In genomic region chr15:65038428-65038827, GRCh38 we compare ENCODE assay signal across 20 cellular contexts. TPM values are rescaled to one million over a fixed set of nuclear protein-coding genes. Genes with fewer than 3 reads are reported as not detected.
A peak's percentile ranks its signal among the peaks of the same experiment; 100 is the strongest.
DNase-seq lines count a peak whose midpoint lies in the region; ATAC-seq, FAIRE-seq and TF ChIP-seq lines count a peak whose summit lies in the region.
"Had no signal": no experiment of that assay in that cellular context is flagged by ENCODE, and none has a peak within 500 bp of the region (broad histone marks: within the 10 kb centered on the region; RNA-seq: fewer than 3 reads in every experiment).

No MANE protein-coding gene starts in this region.

- TF ChIP-seq CTCF in K562 (IDR thresholded peaks at IDR 0.05 in 2 of 3, conservative IDR thresholded peaks at IDR 0.05 in 1 of 3; ENCODE audit: insufficient read depth in 2 of 3, low read depth in 1 of 3, low read length in 3 of 3) (no peak), H1 (IDR thresholded peaks at IDR 0.05; ENCODE audit: control extremely low read depth in 1 of 3, insufficient read depth in 1 of 3, low read depth in 1 of 3, low read length in 3 of 3) (no peak), right atrium auricular region (IDR thresholded peaks at IDR 0.05) (no peak)

- H3K23me2 ChIP-seq in H1 (ENCODE audit: low read depth, low read length) = no peaks in the 10 kb centered on the region

- no peaks in the 10 kb centered on the region for H3K9me1 ChIP-seq in K562 (ENCODE audit: control insufficient read depth, insufficient read depth, low read length)

- CTCF ChIA-PET in K562 (lab: Yijun Ruan, JAX; ENCODE audit: low intra/inter-chr PET ratio) = no interaction called here
- CTCF ChIA-PET in H1 (lab: Charles Lee; ENCODE audit: partially characterized antibody) = interaction anchor here (0.9 to 33.2 kb wide), 2 partner anchors 12 to 35 kb away, joined by 3 to 1213 read pairs; partner anchors contain the start of genes KBTBD13 and RASL12

- POLR2A ChIA-PET in K562 (lab: Yijun Ruan, JAX) = interaction anchor here (1.4 kb wide), 1 partner anchor 266 kb away, joined by 5 read pairs; the partner anchor contains the start of gene RNU5B-1
- POLR2A ChIA-PET in H1 (lab: Charles Lee; ENCODE audit: partially characterized antibody) = interaction anchor here (1.5 kb wide), 1 partner anchor 9 kb away, joined by 3 read pairs; no protein-coding TSS in a partner anchor

- 2% methylated on average over 3 of the region's 3 CpGs for WGBS in K562 (ENCODE audit: insufficient coverage, low coverage, missing lambda C conversion rate)
- WGBS in H1 (ENCODE audit: extremely low coverage in 1 of 2, insufficient coverage in 1 of 2, insufficient read length in 1 of 2, insufficient replicate concordance in 2 of 2, low coverage in 1 of 2, low lambda C conversion rate in 2 of 2, missing lambda C conversion rate in 1 of 2), 2 experiments = 90% methylated on average over 3 of the region's 3 CpGs; no CpG with 5 or more reads in 1 of the 2 experiments

- no peaks in the 10 kb centered on the region for H3K79me2 ChIP-seq in K562 (ENCODE audit: control insufficient read depth, insufficient read depth, low read length)
- H3K79me2 ChIP-seq in H1 (ENCODE audit: control insufficient read depth in 1 of 2, insufficient read depth in 2 of 2, low read length in 2 of 2) = no peaks in the 10 kb centered on the region

- no peak for FAIRE-seq in K562 (lab: Jason Lieb, UNC)
- no peak for FAIRE-seq in H1 (lab: Jason Lieb, UNC)
- FAIRE-seq: GM12878, GM19239, H54 had no signal

- H3K4me2 ChIP-seq in K562 (ENCODE audit: insufficient read depth, low read length) (no peak overlapping the region), H1 (ENCODE audit: insufficient read depth in 1 of 2, low read depth in 2 of 2, low read length in 2 of 2) (no peak overlapping the region)
- H3K4me2 ChIP-seq: GM23338 had no signal

- H2BK5ac ChIP-seq in H1 (ENCODE audit: low read depth, low read length) = no peak overlapping the region

- no peak overlapping the region for H2BK20ac ChIP-seq in H1 (ENCODE audit: low read length)

- no peak overlapping the region for H4K91ac ChIP-seq in H1 (replicated peaks; ENCODE audit: insufficient read length, low read length)

- H4K20me1 ChIP-seq in K562 (replicated peaks; ENCODE audit: control insufficient read depth, insufficient read depth, low read length) (no peaks in the 10 kb centered on the region), H1 (replicated peaks in 1 of 2; ENCODE audit: control insufficient read depth in 1 of 2, insufficient read depth in 2 of 2, low read length in 2 of 2) (no peaks in the 10 kb centered on the region)

- no peak for DNase-seq in K562 (ENCODE audit: extremely low read depth in 1 of 4, low spot score in 3 of 4)
- no peak for DNase-seq in H1 (ENCODE audit: low read depth in 1 of 2, low spot score in 2 of 2)
- peak; percentile 10 for DNase-seq in posterior vena cava (ENCODE audit: low spot score)
- no peak for DNase-seq in right atrium auricular region (ENCODE audit: low spot score)
- no peak for DNase-seq in EL
- DNase-seq: C1 segment of cervical spinal cord; Caco-2; CD4-positive, alpha-beta memory T cell; DMS153; DND-41; GDM1; HFFc6 had no signal

- H3K9ac ChIP-seq in K562 (ENCODE audit: insufficient read depth in 1 of 2, low read depth in 2 of 2, low read length in 2 of 2) (no peak overlapping the region), H1 (replicated peaks in 1 of 4; ENCODE audit: extremely low read depth in 1 of 4, low read depth in 3 of 4, low read length in 3 of 4) (no peak overlapping the region)

- H2BK15ac ChIP-seq in H1 (ENCODE audit: low read length) = no peak overlapping the region

- H3K4me3 ChIP-seq in K562 = no peak overlapping the region
- no peak overlapping the region for H3K4me3 ChIP-seq in H1 (ENCODE audit: extremely low read depth in 1 of 4, insufficient read depth in 2 of 4, low read depth in 3 of 4, low read length in 4 of 4)
- no peak overlapping the region for H3K4me3 ChIP-seq in right atrium auricular region
- H3K4me3 ChIP-seq: GM12878, GM23338, HAP-1 had no signal

- no peak for ATAC-seq in K562
- ATAC-seq: GM12878, GM23338 had no signal

- H4K8ac ChIP-seq in H1 (ENCODE audit: extremely low read depth, insufficient read depth, low read length) = no peak overlapping the region

- no peak overlapping the region for H3K23ac ChIP-seq in H1 (ENCODE audit: insufficient read length)

- no peak overlapping the region for H3K56ac ChIP-seq in H1 (replicated peaks; ENCODE audit: insufficient read length, low read depth, low read length)

- H3K27me3 ChIP-seq in K562 (ENCODE audit: control insufficient read depth in 2 of 2, insufficient read depth in 2 of 2, low read length in 2 of 2) (peaks cover 0 to 16% of the 10 kb centered on the region in 2 experiments; a peak in 2 of 5 replicates), H1 (replicated peaks in 1 of 4; ENCODE audit: control insufficient read depth in 3 of 4, extremely low read depth in 1 of 4, insufficient read depth in 3 of 4, low read length in 3 of 4) (no peaks in the 10 kb centered on the region), right atrium auricular region (no peaks in the 10 kb centered on the region)

- no peak for TF ChIP-seq RAD21 in K562 (CRISPR knock-in tag; conservative IDR thresholded peaks at IDR 0.05 in 1 of 2, IDR thresholded peaks at IDR 0.05 in 1 of 2)
- no peak for TF ChIP-seq RAD21 in H1 (IDR thresholded peaks at IDR 0.05 in 1 of 2, conservative IDR thresholded peaks at IDR 0.05 in 1 of 2; ENCODE audit: low read depth in 2 of 2, low read length in 2 of 2)

- H3K36me3 ChIP-seq in K562 (ENCODE audit: control insufficient read depth, insufficient read depth, low read length) = no peaks in the 10 kb centered on the region
- H3K36me3 ChIP-seq in H1 (ENCODE audit: control insufficient read depth in 2 of 4, insufficient read depth in 4 of 4, low read length in 3 of 4) = no peaks in the 10 kb centered on the region
- no peaks in the 10 kb centered on the region for H3K36me3 ChIP-seq in right atrium auricular region
- H3K36me3 ChIP-seq: HAP-1 had no signal

- no peak overlapping the region for H2BK120ac ChIP-seq in H1 (replicated peaks; ENCODE audit: low read depth, low read length)

- H3K4me1 ChIP-seq in K562 (replicated peaks in 1 of 2; ENCODE audit: control insufficient read depth in 2 of 2, insufficient read depth in 2 of 2, low read length in 2 of 2) (no peaks in the 10 kb centered on the region), H1 (replicated peaks in 1 of 4; ENCODE audit: control insufficient read depth in 3 of 4, insufficient read depth in 4 of 4, low read length in 3 of 4) (no peaks in the 10 kb centered on the region), right atrium auricular region (peaks cover 0 to 6% of the 10 kb centered on the region in 2 donors)

- H3K9me3 ChIP-seq in K562 (replicated peaks; ENCODE audit: control insufficient read depth, insufficient read depth, low read depth, low read length) (no peaks in the 10 kb centered on the region; the same call in 1 of the 2 replicates), H1 (ENCODE audit: insufficient read depth in 2 of 2, low read depth in 1 of 2, low read length in 1 of 2) (no peaks in the 10 kb centered on the region), right atrium auricular region (no peaks in the 10 kb centered on the region)
- H3K9me3 ChIP-seq: Caco-2, HAP-1 had no signal

- H3K18ac ChIP-seq in H1 (ENCODE audit: extremely low read depth, low read length) = no peak overlapping the region

- H3K27ac ChIP-seq in K562 (ENCODE audit: extremely low read depth, low read depth, low read length) (no peak overlapping the region), H1 (ENCODE audit: low read depth, low read length) (no peak overlapping the region), right atrium auricular region (no peak overlapping the region)

- H3K79me1 ChIP-seq in H1 (ENCODE audit: low read depth, low read length) = no peaks in the 10 kb centered on the region

- TF ChIP-seq EP300 in K562 (IDR thresholded peaks at IDR 0.05; ENCODE audit: low read length) (no peak), H1 (IDR thresholded peaks at IDR 0.05; ENCODE audit: borderline replicate concordance in 1 of 2, low read depth in 2 of 2, low read length in 2 of 2) (no peak)

- H2BK12ac ChIP-seq in H1 (ENCODE audit: low read depth, low read length) = no peak overlapping the region

- no peak overlapping the region for H3K4ac ChIP-seq in H1 (replicated peaks; ENCODE audit: insufficient read length, low read depth, low read length)

- intact Hi-C loops in K562 (cut with micrococcal nuclease) (loop anchor here (10.0 kb wide), 1 partner anchor 346 kb away; no protein-coding TSS in a partner anchor), posterior vena cava (cut with DNase I) (loop anchor here in 1 of 2 donors (10.0 kb wide), 1 partner anchor 46 kb away; no protein-coding TSS in a partner anchor)

- no peak overlapping the region for H4K5ac ChIP-seq in H1 (ENCODE audit: insufficient read length, low read depth, low read length)

- TF ChIP-seq POLR2A in K562 (conservative IDR thresholded peaks at IDR 0.05) = no peak
- TF ChIP-seq POLR2A in H1 (IDR thresholded peaks at IDR 0.05; ENCODE audit: control extremely low read depth in 1 of 2, low read depth in 2 of 2, low read length in 2 of 2) = no peak

- H3K14ac ChIP-seq in H1 (ENCODE audit: insufficient read length) = no peak overlapping the region

- no TSS peak for BruUV-seq in K562 (replicated peaks; lab: Mats Ljungman, UMichigan)

- in situ Hi-C loops in K562 (cut with MboI) = loop anchor here (10.0 kb wide), 1 partner anchor 304 kb away; no protein-coding TSS in a partner anchor

- no peak overlapping the region for H2AK5ac ChIP-seq in H1 (ENCODE audit: low read depth, low read length)

- H2AFZ ChIP-seq in K562 (ENCODE audit: low read depth, low read length) (no peak overlapping the region), H1 (ENCODE audit: low read length) (no peak overlapping the region)

RNA-seq across cellular contexts. Expression of gene SLC51B, which starts 6.8 kb away (rescaled TPM):
- not detected in 2 replicates for total RNA-seq in K562 (2011; cell fraction: chromatin; rRNA removed; ENCODE audit: low replicate concordance)
- total RNA-seq in K562 (2011; cell fraction: nucleolus; rRNA removed) = not detected in 2 replicates
- total RNA-seq in K562 (2011; cell fraction: nucleoplasm; rRNA removed) = not detected in 2 replicates
- total RNA-seq in K562 (2014; rRNA removed) = not detected in 2 replicates
- not detected in 2 replicates for total RNA-seq in K562 (2014; rRNA removed; fragmentation: Illumina TruSeq; extraction: Trizol)
- not detected in 2 replicates for total RNA-seq in K562 (2015; rRNA removed; fragmentation: Illumina TruSeq; extraction: Trizol)
- total RNA-seq in K562 (2021) = not detected in 2 replicates
- polyA plus RNA-seq in K562 (2011; rRNA removed) = not detected in 2 replicates
- polyA plus RNA-seq in K562 (2011; cell fraction: cytosol; rRNA removed) = not detected in 2 replicates
- not detected in 2 replicates for polyA plus RNA-seq in K562 (2011; cell fraction: nucleus; rRNA removed)
- polyA plus RNA-seq in K562 (2012) = not detected in 2 replicates
- not detected in 2 replicates for polyA plus RNA-seq in K562 (2014; fragmentation: Illumina TruSeq; extraction: Trizol)
- not detected for polyA plus RNA-seq in K562 (2014; fragmentation: Nextera tagmentation; extraction: Ambion mirVana)
- polyA plus RNA-seq in K562 (2014; rRNA removed) = not detected in 2 replicates
- polyA minus RNA-seq in K562 (2011; rRNA and poly(A)+ RNA removed) = not detected in 2 replicates
- polyA minus RNA-seq in K562 (2011; cell fraction: cytosol; rRNA and poly(A)+ RNA removed) = not detected in 2 replicates
- not detected in 2 replicates for polyA minus RNA-seq in K562 (2011; cell fraction: nucleus; rRNA and poly(A)+ RNA removed)
- not detected in 2 replicates for total RNA-seq in H1 (2021; fragmentation: NEBNext Ultra II Directional; extraction: Animal tissue kit (Norgen Biotek cat#: 25700))
- polyA plus RNA-seq in H1 (2011; rRNA removed) = not detected in 2 replicates
- not detected for polyA plus RNA-seq in H1 (2011; cell fraction: cytosol; rRNA removed)
- polyA plus RNA-seq in H1 (2011; cell fraction: nucleus; rRNA removed) = not detected
- polyA plus RNA-seq in H1 (2012, experiment 1 of 2) = not detected in 4 replicates
- polyA plus RNA-seq in H1 (2012, experiment 2 of 2) = not detected
- not detected for polyA plus RNA-seq in H1 (2013, experiment 1 of 2)
- not detected for polyA plus RNA-seq in H1 (2013, experiment 2 of 2)
- not detected in 2 replicates for polyA minus RNA-seq in H1 (2011; rRNA and poly(A)+ RNA removed)
- polyA minus RNA-seq in H1 (2011; cell fraction: cytosol; rRNA and poly(A)+ RNA removed) = not detected
- not detected for polyA minus RNA-seq in H1 (2011; cell fraction: nucleus; rRNA and poly(A)+ RNA removed)
- not detected for total RNA-seq in posterior vena cava
- total RNA-seq in right atrium auricular region = not detected
- total RNA-seq: A172; A673; CD4-positive, alpha-beta memory T cell; GM23338; HFFc6 had no signal
- polyA plus RNA-seq: BJ; CD4-positive, alpha-beta memory T cell; GM23338 had no signal

RNA-seq across cellular contexts. Expression of gene MTFMT, which starts 9.0 kb away (rescaled TPM):
- total RNA-seq in K562 (2011; cell fraction: chromatin; rRNA removed; ENCODE audit: low replicate concordance) = 10.2 and 20.8 TPM in 2 replicates
- total RNA-seq in K562 (2011; cell fraction: nucleolus; rRNA removed) = 4.7 and 7.4 TPM in 2 replicates
- total RNA-seq in K562 (2011; cell fraction: nucleoplasm; rRNA removed) = 5.7 and 13.3 TPM in 2 replicates
- total RNA-seq in K562 (2014; rRNA removed) = 18.6 and 31.1 TPM in 2 replicates
- total RNA-seq in K562 (2014; rRNA removed; fragmentation: Illumina TruSeq; extraction: Trizol) = 18.2 and 19.6 TPM in 2 replicates
- total RNA-seq in K562 (2015; rRNA removed; fragmentation: Illumina TruSeq; extraction: Trizol) = 13.7 and 14.1 TPM in 2 replicates
- total RNA-seq in K562 (2021) = 17.3 and 17.6 TPM in 2 replicates
- 16.4 and 16.7 TPM in 2 replicates for polyA plus RNA-seq in K562 (2011; rRNA removed)
- 7.9 and 10.5 TPM in 2 replicates for polyA plus RNA-seq in K562 (2011; cell fraction: cytosol; rRNA removed)
- 7.4 and 8.6 TPM in 2 replicates for polyA plus RNA-seq in K562 (2011; cell fraction: nucleus; rRNA removed)
- polyA plus RNA-seq in K562 (2012) = 8.5 and 10.3 TPM in 2 replicates
- polyA plus RNA-seq in K562 (2014; fragmentation: Illumina TruSeq; extraction: Trizol) = 14.8 and 16.2 TPM in 2 replicates
- polyA plus RNA-seq in K562 (2014; fragmentation: Nextera tagmentation; extraction: Ambion mirVana) = 1 to 10 TPM; 1.4 to 2.2 TPM
- polyA plus RNA-seq in K562 (2014; rRNA removed) = 14.0 and 15.9 TPM in 2 replicates
- polyA minus RNA-seq in K562 (2011; rRNA and poly(A)+ RNA removed) = 10.1 and 16.2 TPM in 2 replicates
- 7.3 and 8.2 TPM in 2 replicates for polyA minus RNA-seq in K562 (2011; cell fraction: cytosol; rRNA and poly(A)+ RNA removed)
- 7.0 and 7.3 TPM in 2 replicates for polyA minus RNA-seq in K562 (2011; cell fraction: nucleus; rRNA and poly(A)+ RNA removed)
- total RNA-seq in H1 (2021; fragmentation: NEBNext Ultra II Directional; extraction: Animal tissue kit (Norgen Biotek cat#: 25700)) = 16.5 and 20.8 TPM in 2 replicates
- 6.8 and 7.7 TPM in 2 replicates for polyA plus RNA-seq in H1 (2011; rRNA removed)
- 10.5 TPM for polyA plus RNA-seq in H1 (2011; cell fraction: cytosol; rRNA removed)
- polyA plus RNA-seq in H1 (2011; cell fraction: nucleus; rRNA removed) = 4.2 TPM
- polyA plus RNA-seq in H1 (2012, experiment 1 of 2) = 9.7 to 15.8 TPM (median 10.5 TPM) in 4 replicates
- 9.9 TPM for polyA plus RNA-seq in H1 (2012, experiment 2 of 2)
- polyA plus RNA-seq in H1 (2013, experiment 1 of 2) = 14.6 TPM
- polyA plus RNA-seq in H1 (2013, experiment 2 of 2) = 14.9 TPM
- polyA minus RNA-seq in H1 (2011; rRNA and poly(A)+ RNA removed) = 7.6 and 7.7 TPM in 2 replicates
- 8.3 TPM for polyA minus RNA-seq in H1 (2011; cell fraction: cytosol; rRNA and poly(A)+ RNA removed)
- 10.2 TPM for polyA minus RNA-seq in H1 (2011; cell fraction: nucleus; rRNA and poly(A)+ RNA removed)
- total RNA-seq in posterior vena cava = 10 to 100 TPM; 14.9 to 20.0 TPM
- total RNA-seq in right atrium auricular region = 10 to 100 TPM; 24.1 to 25.9 TPM

RNA-seq across cellular contexts. Expression of gene RASL12, which starts 29.4 kb away (rescaled TPM):
- not detected in 2 replicates for total RNA-seq in K562 (2011; cell fraction: chromatin; rRNA removed; ENCODE audit: low replicate concordance)
- not detected in 2 replicates for total RNA-seq in K562 (2011; cell fraction: nucleolus; rRNA removed)
- total RNA-seq in K562 (2011; cell fraction: nucleoplasm; rRNA removed) = not detected in 2 replicates
- total RNA-seq in K562 (2014; rRNA removed) = not detected in 2 replicates
- total RNA-seq in K562 (2014; rRNA removed; fragmentation: Illumina TruSeq; extraction: Trizol) = not detected in 2 replicates
- not detected in 2 replicates for total RNA-seq in K562 (2015; rRNA removed; fragmentation: Illumina TruSeq; extraction: Trizol)
- not detected in 2 replicates for total RNA-seq in K562 (2021)
- polyA plus RNA-seq in K562 (2011; rRNA removed) = not detected in 2 replicates
- polyA plus RNA-seq in K562 (2011; cell fraction: cytosol; rRNA removed) = not detected in 2 replicates
- polyA plus RNA-seq in K562 (2011; cell fraction: nucleus; rRNA removed) = 0.06 TPM in 1 of 2 replicates, not detected in the other
- polyA plus RNA-seq in K562 (2012) = not detected in 2 replicates
- polyA plus RNA-seq in K562 (2014; fragmentation: Illumina TruSeq; extraction: Trizol) = not detected in 2 replicates
- polyA plus RNA-seq in K562 (2014; fragmentation: Nextera tagmentation; extraction: Ambion mirVana) = not detected
- not detected in 2 replicates for polyA plus RNA-seq in K562 (2014; rRNA removed)
- polyA minus RNA-seq in K562 (2011; rRNA and poly(A)+ RNA removed) = 0.06 TPM in 1 of 2 replicates, not detected in the other
- polyA minus RNA-seq in K562 (2011; cell fraction: cytosol; rRNA and poly(A)+ RNA removed) = not detected in 2 replicates
- not detected in 2 replicates for polyA minus RNA-seq in K562 (2011; cell fraction: nucleus; rRNA and poly(A)+ RNA removed)
- 9.3 and 10.3 TPM in 2 replicates for total RNA-seq in H1 (2021; fragmentation: NEBNext Ultra II Directional; extraction: Animal tissue kit (Norgen Biotek cat#: 25700))
- 9.5 and 16.7 TPM in 2 replicates for polyA plus RNA-seq in H1 (2011; rRNA removed)
- polyA plus RNA-seq in H1 (2011; cell fraction: cytosol; rRNA removed) = 16.0 TPM
- 11.4 TPM for polyA plus RNA-seq in H1 (2011; cell fraction: nucleus; rRNA removed)
- 6.7 to 8.6 TPM (median 8.0 TPM) in 4 replicates for polyA plus RNA-seq in H1 (2012, experiment 1 of 2)
- 10.5 TPM for polyA plus RNA-seq in H1 (2012, experiment 2 of 2)
- 6.6 TPM for polyA plus RNA-seq in H1 (2013, experiment 1 of 2)
- 7.7 TPM for polyA plus RNA-seq in H1 (2013, experiment 2 of 2)
- 12.2 and 14.8 TPM in 2 replicates for polyA minus RNA-seq in H1 (2011; rRNA and poly(A)+ RNA removed)
- 9.6 TPM for polyA minus RNA-seq in H1 (2011; cell fraction: cytosol; rRNA and poly(A)+ RNA removed)
- polyA minus RNA-seq in H1 (2011; cell fraction: nucleus; rRNA and poly(A)+ RNA removed) = 9.0 TPM
- total RNA-seq in posterior vena cava = 10 to 100 TPM; 82.4 to 93.9 TPM
- total RNA-seq in right atrium auricular region = 100 to 1,000 TPM in 1 of 2 donors, 10 to 100 TPM in 1; 83.3 to 183 TPM
- total RNA-seq: A172; CD4-positive, alpha-beta memory T cell; HFFc6 had no signal
- polyA plus RNA-seq: CD4-positive, alpha-beta memory T cell; GM12878 had no signal

RNA-seq across cellular contexts. Expression of gene KBTBD13, which starts 38.1 kb away (rescaled TPM):
- total RNA-seq in K562 (2011; cell fraction: chromatin; rRNA removed; ENCODE audit: low replicate concordance) = 0.16 TPM in 1 of 2 replicates, not detected in the other
- 0.13 and 0.17 TPM in 2 replicates for total RNA-seq in K562 (2011; cell fraction: nucleolus; rRNA removed)
- total RNA-seq in K562 (2011; cell fraction: nucleoplasm; rRNA removed) = 0.15 TPM in 1 of 2 replicates, not detected in the other
- total RNA-seq in K562 (2014; rRNA removed) = 0.09 TPM in 1 of 2 replicates, not detected in the other
- 0.06 and 0.07 TPM in 2 replicates for total RNA-seq in K562 (2014; rRNA removed; fragmentation: Illumina TruSeq; extraction: Trizol)
- not detected in 2 replicates for total RNA-seq in K562 (2015; rRNA removed; fragmentation: Illumina TruSeq; extraction: Trizol)
- 0.11 and 0.13 TPM in 2 replicates for total RNA-seq in K562 (2021)
- not detected in 2 replicates for polyA plus RNA-seq in K562 (2011; rRNA removed)
- 0.03 and 0.04 TPM in 2 replicates for polyA plus RNA-seq in K562 (2011; cell fraction: cytosol; rRNA removed)
- 0.04 TPM in 1 of 2 replicates, not detected in the other for polyA plus RNA-seq in K562 (2011; cell fraction: nucleus; rRNA removed)
- 0.06 and 0.09 TPM in 2 replicates for polyA plus RNA-seq in K562 (2012)
- polyA plus RNA-seq in K562 (2014; fragmentation: Illumina TruSeq; extraction: Trizol) = 0.04 and 0.10 TPM in 2 replicates
- under 1 TPM in 1 of 2 experiments, not detected in 1; 0.07 TPM for polyA plus RNA-seq in K562 (2014; fragmentation: Nextera tagmentation; extraction: Ambion mirVana)
- polyA plus RNA-seq in K562 (2014; rRNA removed) = 0.12 and 0.22 TPM in 2 replicates
- polyA minus RNA-seq in K562 (2011; rRNA and poly(A)+ RNA removed) = 0.07 TPM in 1 of 2 replicates, not detected in the other
- not detected in 2 replicates for polyA minus RNA-seq in K562 (2011; cell fraction: cytosol; rRNA and poly(A)+ RNA removed)
- 0.13 TPM in 1 of 2 replicates, not detected in the other for polyA minus RNA-seq in K562 (2011; cell fraction: nucleus; rRNA and poly(A)+ RNA removed)
- not detected in 2 replicates for total RNA-seq in H1 (2021; fragmentation: NEBNext Ultra II Directional; extraction: Animal tissue kit (Norgen Biotek cat#: 25700))
- not detected in 2 replicates for polyA plus RNA-seq in H1 (2011; rRNA removed)
- not detected for polyA plus RNA-seq in H1 (2011; cell fraction: cytosol; rRNA removed)
- not detected for polyA plus RNA-seq in H1 (2011; cell fraction: nucleus; rRNA removed)
- not detected in 4 replicates for polyA plus RNA-seq in H1 (2012, experiment 1 of 2)
- polyA plus RNA-seq in H1 (2012, experiment 2 of 2) = not detected
- polyA plus RNA-seq in H1 (2013, experiment 1 of 2) = not detected
- not detected for polyA plus RNA-seq in H1 (2013, experiment 2 of 2)
- polyA minus RNA-seq in H1 (2011; rRNA and poly(A)+ RNA removed) = 0.07 TPM in 1 of 2 replicates, not detected in the other
- polyA minus RNA-seq in H1 (2011; cell fraction: cytosol; rRNA and poly(A)+ RNA removed) = not detected
- not detected for polyA minus RNA-seq in H1 (2011; cell fraction: nucleus; rRNA and poly(A)+ RNA removed)
- total RNA-seq in posterior vena cava = under 1 TPM; 0.37 to 0.57 TPM
- total RNA-seq in right atrium auricular region = 1 to 10 TPM; 2.6 to 4.4 TPM
- total RNA-seq: A172; A673; Caco-2; CD4-positive, alpha-beta memory T cell; GM23338; HFFc6 had no signal
- polyA plus RNA-seq: BJ; CD4-positive, alpha-beta memory T cell; GM12878; GM23338 had no signal

RNA-seq across cellular contexts. Expression of gene SPG21, which starts 48.7 kb away (rescaled TPM):
- 42.0 and 42.1 TPM in 2 replicates for total RNA-seq in K562 (2011; cell fraction: chromatin; rRNA removed; ENCODE audit: low replicate concordance)
- total RNA-seq in K562 (2011; cell fraction: nucleolus; rRNA removed) = 28.0 and 36.9 TPM in 2 replicates
- total RNA-seq in K562 (2011; cell fraction: nucleoplasm; rRNA removed) = 55.7 and 78.3 TPM in 2 replicates
- total RNA-seq in K562 (2014; rRNA removed) (46.1 and 50.0 TPM in 2 replicates), K562 (2014; rRNA removed; fragmentation: Illumina TruSeq; extraction: Trizol) (71.2 and 73.9 TPM in 2 replicates), K562 (2015; rRNA removed; fragmentation: Illumina TruSeq; extraction: Trizol) (56.8 and 59.8 TPM in 2 replicates), K562 (2021) (72.0 and 79.1 TPM in 2 replicates), posterior vena cava (10 to 100 TPM; 65.8 to 78.2 TPM), right atrium auricular region (10 to 100 TPM; 48.8 to 52.8 TPM)
- polyA plus RNA-seq in K562 (2011; rRNA removed) (49.2 and 65.1 TPM in 2 replicates), K562 (2014; fragmentation: Illumina TruSeq; extraction: Trizol) (78.7 and 98.8 TPM in 2 replicates), K562 (2014; fragmentation: Nextera tagmentation; extraction: Ambion mirVana) (10 to 100 TPM; 22.8 to 23.6 TPM), K562 (2014; rRNA removed) (65.7 and 69.0 TPM in 2 replicates), H1 (2011; rRNA removed) (51.4 and 67.3 TPM in 2 replicates)
- polyA plus RNA-seq in K562 (2011; cell fraction: cytosol; rRNA removed) = 52.2 and 59.7 TPM in 2 replicates
- 24.0 and 24.4 TPM in 2 replicates for polyA plus RNA-seq in K562 (2011; cell fraction: nucleus; rRNA removed)
- 54.8 and 61.6 TPM in 2 replicates for polyA plus RNA-seq in K562 (2012)
- 40.4 and 43.8 TPM in 2 replicates for polyA minus RNA-seq in K562 (2011; rRNA and poly(A)+ RNA removed)
- polyA minus RNA-seq in K562 (2011; cell fraction: cytosol; rRNA and poly(A)+ RNA removed) = 23.4 and 27.0 TPM in 2 replicates
- polyA minus RNA-seq in K562 (2011; cell fraction: nucleus; rRNA and poly(A)+ RNA removed) = 13.5 and 20.1 TPM in 2 replicates
- 68.6 and 72.7 TPM in 2 replicates for total RNA-seq in H1 (2021; fragmentation: NEBNext Ultra II Directional; extraction: Animal tissue kit (Norgen Biotek cat#: 25700))
- 56.8 TPM for polyA plus RNA-seq in H1 (2011; cell fraction: cytosol; rRNA removed)
- 28.8 TPM for polyA plus RNA-seq in H1 (2011; cell fraction: nucleus; rRNA removed)
- 53.5 to 64.2 TPM (median 54.9 TPM) in 4 replicates for polyA plus RNA-seq in H1 (2012, experiment 1 of 2)
- polyA plus RNA-seq in H1 (2012, experiment 2 of 2) = 72.6 TPM
- 48.9 TPM for polyA plus RNA-seq in H1 (2013, experiment 1 of 2)
- polyA plus RNA-seq in H1 (2013, experiment 2 of 2) = 51.3 TPM
- polyA minus RNA-seq in H1 (2011; rRNA and poly(A)+ RNA removed) = 37.4 and 44.6 TPM in 2 replicates
- 28.3 TPM for polyA minus RNA-seq in H1 (2011; cell fraction: cytosol; rRNA and poly(A)+ RNA removed)
- 31.6 TPM for polyA minus RNA-seq in H1 (2011; cell fraction: nucleus; rRNA and poly(A)+ RNA removed)

Comparison
In these comparisons a context has a peak if more than half of its experiments do, and no peak if none do; other contexts are left out.
1. Of the 49 proteins assayed by ChIP-seq in both K562 and H1: peak only in K562: none; only in H1: KDM1A; in both: none; in neither: 48.